ENCODE assay signal across 14 cellular contexts in genomic region chr6:7152467-7152866, GRCh38. TPM values are rescaled to one million over a fixed set of nuclear protein-coding genes. Genes with fewer than 3 reads are reported as not detected.
DNase-seq lines count a peak whose midpoint lies in the region; ATAC-seq and TF ChIP-seq lines count a peak whose summit lies in the region.
"Had no signal": no experiment of that assay in that cellular context is flagged by ENCODE, and none has a peak within 500 bp of the region (broad histone marks: within the 10 kb centered on the region; RNA-seq: fewer than 3 reads in every experiment).

No MANE protein-coding gene starts in this region.

- peaks cover 9% of the 10 kb centered on the region for H3K79me1 ChIP-seq in mesenchymal stem cell (replicated peaks; ENCODE audit: low read length, poor library complexity, severe bottlenecking)

- H3K9me3 Mint-ChIP-seq in activated B cell treated with CpG ODN at 0.5 μM for 24 hours, result no peaks in the 10 kb centered on the region

- no peak overlapping the region for H2AFZ ChIP-seq in mesenchymal stem cell (ENCODE audit: low read depth, low read length)

- peak overlapping the region; percentile 11 for H3K9ac ChIP-seq in mesenchymal stem cell (ENCODE audit: low read length)

- no peak overlapping the region for H2BK5ac ChIP-seq in mesenchymal stem cell (ENCODE audit: low read depth, low read length, poor library complexity, severe bottlenecking)

- H3K23ac ChIP-seq in mesenchymal stem cell (ENCODE audit: low read length in 2 of 2), result no peak overlapping the region

- H3K4me1 ChIP-seq in mesenchymal stem cell (ENCODE audit: control insufficient read depth, insufficient read depth, low read depth, low read length) (peaks cover 21% of the 10 kb centered on the region), stomach (peaks cover 40 to 97% (median 62%) of the 10 kb centered on the region in 4 donors)

- POLR2A ChIA-PET in activated B cell treated with CpG ODN at 0.5 μM for 24 hours (lab: Charles Lee), result interaction anchor here (0.6 to 0.7 kb wide), 3 partner anchors 11 to 84 kb away, joined by 3 to 6 read pairs (median 4); no protein-coding TSS in a partner anchor

- peaks cover 5% of the 10 kb centered on the region for H3K36me3 Mint-ChIP-seq in activated B cell treated with CpG ODN at 0.5 μM for 24 hours (ENCODE audit: low read depth)

- intact Hi-C loops in activated B cell treated with CpG ODN at 0.5 μM for 24 hours (cut with micrococcal nuclease) (no loop called here), stomach (cut with DNase I; ENCODE audit: low total_unique reads) (no loop called here)

- no peak overlapping the region for H2AK5ac ChIP-seq in mesenchymal stem cell (ENCODE audit: low read length, severe bottlenecking)

- no peak for TF ChIP-seq EP300 in stomach (IDR thresholded peaks at IDR 0.05)

- H3K27me3 Mint-ChIP-seq in activated B cell treated with CpG ODN at 0.5 μM for 24 hours, result no peaks in the 10 kb centered on the region

- CTCF ChIA-PET in activated B cell treated with CpG ODN at 0.5 μM for 24 hours (lab: Charles Lee), result no interaction called here

- H3K4me3 ChIP-seq in mesenchymal stem cell (ENCODE audit: insufficient read depth in 1 of 2, low read depth in 1 of 2, low read length in 2 of 2) (no peak overlapping the region), stomach (no peak overlapping the region)
- H3K4me3 ChIP-seq: heart left ventricle, lung, right atrium auricular region had no signal

- no peak for TF ChIP-seq POLR2A in stomach (IDR thresholded peaks at IDR 0.05)

- no peak overlapping the region for H3K4me3 Mint-ChIP-seq in activated B cell treated with CpG ODN at 0.5 μM for 24 hours

- H3K4ac ChIP-seq in mesenchymal stem cell (ENCODE audit: low read depth in 1 of 2, low read length in 2 of 2), result no peak overlapping the region

- H2BK12ac ChIP-seq in mesenchymal stem cell (ENCODE audit: low read length in 2 of 2), result no peak overlapping the region

- no peaks in the 10 kb centered on the region for H3K9me3 ChIP-seq in mesenchymal stem cell (ENCODE audit: control insufficient read depth, low read length)
- H3K9me3 ChIP-seq in stomach, result no peaks in the 10 kb centered on the region
- H3K9me3 ChIP-seq: heart left ventricle, right atrium auricular region had no signal

- H3K27ac Mint-ChIP-seq in activated B cell treated with CpG ODN at 0.5 μM for 24 hours, result peak overlapping the region; percentile 64

- ATAC-seq in activated B cell treated with CpG ODN at 0.5 μM for 24 hours (ENCODE audit: low read depth) (no peak), HG02588 (IDR thresholded peaks at IDR 0.05; ENCODE audit: unreplicated experiment) (no peak)
- ATAC-seq: heart left ventricle had no signal

- H3K27me3 ChIP-seq in mesenchymal stem cell (ENCODE audit: control insufficient read depth in 1 of 2, insufficient read depth in 1 of 2, low read length in 2 of 2) (no peaks in the 10 kb centered on the region), stomach (no peaks in the 10 kb centered on the region)
- H3K27me3 ChIP-seq: heart left ventricle, right atrium auricular region had no signal

- peaks cover 0 to 6% of the 10 kb centered on the region in 2 experiments for H3K36me3 ChIP-seq in mesenchymal stem cell (ENCODE audit: control insufficient read depth in 1 of 2, insufficient read depth in 2 of 2, low read depth in 1 of 2, low read length in 2 of 2)
- no peaks in the 10 kb centered on the region for H3K36me3 ChIP-seq in stomach
- H3K36me3 ChIP-seq: heart left ventricle, right atrium auricular region had no signal

- no peak overlapping the region for H3K27ac ChIP-seq in mesenchymal stem cell (ENCODE audit: low read length, poor library complexity, severe bottlenecking)
- H3K27ac ChIP-seq in stomach, result peak overlapping the region in 3 of 5 donors; percentile 38 to 74 (median 52)
- H3K27ac ChIP-seq: right atrium auricular region had no signal

- H4K91ac ChIP-seq in mesenchymal stem cell (ENCODE audit: low read length), result no peak overlapping the region

- in situ Hi-C loops in GM13976 (cut with MboI; ENCODE audit: low sequenced_read_pairs, unreplicated experiment), result no loop called here

- H3K4me1 Mint-ChIP-seq in activated B cell treated with CpG ODN at 0.5 μM for 24 hours, result peaks cover 87% of the 10 kb centered on the region

- no peak overlapping the region for H3K14ac ChIP-seq in mesenchymal stem cell (ENCODE audit: low read length in 2 of 2)

- TF ChIP-seq CTCF in activated B cell treated with CpG ODN at 0.5 μM for 24 hours (IDR thresholded peaks at IDR 0.05) (no peak), stomach (IDR thresholded peaks at IDR 0.05) (no peak), GM13976 (IDR thresholded peaks at IDR 0.05; ENCODE audit: borderline replicate concordance, control extremely low read depth, extremely low read depth, insufficient read depth, missing control alignments) (no peak)

- no peak overlapping the region for H2BK120ac ChIP-seq in mesenchymal stem cell (ENCODE audit: low read depth, low read length)

- DNase-seq in NCI-H2029 (lab: John Stamatoyannopoulos, UW) (peak; percentile 35), NCI-H2029 treated with DMSO at 0.1 percent for 48 hours (lab: John Stamatoyannopoulos, UW) (no peak), activated B cell treated with CpG ODN at 0.5 μM for 24 hours (no peak), mesenchymal stem cell (no peak), stomach (no peak), GM13976 (ENCODE audit: low spot score) (no peak), NK-92 (lab: John Stamatoyannopoulos, UW; ENCODE audit: unreplicated experiment) (no peak)
- DNase-seq: activated CD4-positive, CD25-positive, alpha-beta regulatory T cell; activated T-cell treated with anti-CD3 and anti-CD28 coated beads for 4 hours; effector memory CD4-positive, alpha-beta T cell; heart left ventricle had no signal

- H3K4me2 ChIP-seq in mesenchymal stem cell (ENCODE audit: low read length, poor library complexity, severe bottlenecking), result no peak overlapping the region

- H3K18ac ChIP-seq in mesenchymal stem cell (ENCODE audit: low read depth in 1 of 2, low read length in 2 of 2), result no peak overlapping the region

- H2BK15ac ChIP-seq in mesenchymal stem cell (ENCODE audit: low read depth, poor library complexity, severe bottlenecking), result no peak overlapping the region

- no peak overlapping the region for H4K8ac ChIP-seq in mesenchymal stem cell (ENCODE audit: low read length)

RNA-seq across cellular contexts. Expression of gene RREB1, which starts 44.7 kb away (rescaled TPM):
- total RNA-seq in activated B cell treated with CpG ODN at 0.5 μM for 24 hours, result 62.2 and 67.7 TPM in 2 replicates
- 12.3 TPM for polyA plus RNA-seq in mesenchymal stem cell (2013, experiment 1 of 2)
- 11.2 TPM for polyA plus RNA-seq in mesenchymal stem cell (2013, experiment 2 of 2)
- 100 to 1,000 TPM in 1 of 5 donors, 10 to 100 TPM in 4; 39.7 to 125 (median 61.8) TPM for total RNA-seq in stomach
- 1 to 10 TPM; 4.0 to 8.2 (median 5.2) TPM for polyA plus RNA-seq in stomach
